12 cellular contexts compared by ENCODE assay signal in genomic region chr22:44723801-44724200, GRCh38. TPM values are rescaled to one million over a fixed set of nuclear protein-coding genes. Genes with fewer than 3 reads are reported as not detected.
A peak's percentile ranks its signal among the peaks of the same experiment; 100 is the strongest.
DNase-seq lines count a peak whose midpoint lies in the region; ATAC-seq, FAIRE-seq and TF ChIP-seq lines count a peak whose summit lies in the region.
"Had no signal": no experiment of that assay in that cellular context is flagged by ENCODE, and none has a peak within 500 bp of the region (broad histone marks: within the 10 kb centered on the region; RNA-seq: fewer than 3 reads in every experiment).

No MANE protein-coding gene starts in this region.

- 56% methylated on average over 2 of the region's 2 CpGs for WGBS in K562 (ENCODE audit: insufficient coverage, low coverage, missing lambda C conversion rate)

- H3K4me2 ChIP-seq in K562 (ENCODE audit: insufficient read depth, low read length) (no peak overlapping the region), osteoblast (ENCODE audit: insufficient read depth, low read length) (no peak overlapping the region)

- H2AFZ ChIP-seq in K562 (ENCODE audit: low read depth, low read length) (no peak overlapping the region), osteoblast (ENCODE audit: low read length) (no peak overlapping the region)

- no peaks in the 10 kb centered on the region; the same call in 1 of the 2 replicates for H4K20me1 ChIP-seq in K562 (replicated peaks; ENCODE audit: control insufficient read depth, insufficient read depth, low read length)
- H4K20me1 ChIP-seq in osteoblast (ENCODE audit: insufficient read depth, low read length), result peaks cover 8% of the 10 kb centered on the region

- no peak overlapping the region for H3K4me3 ChIP-seq in NB4 (ENCODE audit: low read depth, low read length)
- H3K4me3 ChIP-seq in K562, result no peak overlapping the region
- H3K4me3 ChIP-seq in osteoblast (ENCODE audit: insufficient read depth, low read length), result no peak overlapping the region
- H3K4me3 ChIP-seq: ascending aorta, thyroid gland had no signal

- TF ChIP-seq POLR2A in NB4 (IDR thresholded peaks at IDR 0.05; ENCODE audit: extremely low read depth, insufficient read length) (no peak), K562 (conservative IDR thresholded peaks at IDR 0.05) (no peak)

- no peaks in the 10 kb centered on the region for H3K9me3 ChIP-seq in K562 (replicated peaks; ENCODE audit: control insufficient read depth, insufficient read depth, low read depth, low read length)
- no peaks in the 10 kb centered on the region for H3K9me3 ChIP-seq in osteoblast (ENCODE audit: low read depth, low read length)
- H3K9me3 ChIP-seq: ascending aorta, thyroid gland had no signal

- CTCF ChIA-PET in activated CD4-positive, alpha-beta T cell treated with anti-CD3 and anti-CD28 coated beads for 36 hours (lab: Charles Lee), result no interaction called here
- CTCF ChIA-PET in K562 (lab: Yijun Ruan, JAX; ENCODE audit: low intra/inter-chr PET ratio) (no interaction called here), T-cell (lab: Charles Lee) (no interaction called here)

- peaks cover 0 to 19% of the 10 kb centered on the region in 2 experiments; a peak in 2 of 5 replicates for H3K4me1 ChIP-seq in K562 (replicated peaks in 1 of 2; ENCODE audit: control insufficient read depth in 2 of 2, insufficient read depth in 2 of 2, low read length in 2 of 2)
- no peaks in the 10 kb centered on the region for H3K4me1 ChIP-seq in osteoblast (ENCODE audit: insufficient read depth, low read length)
- H3K4me1 ChIP-seq: ascending aorta had no signal

- intact Hi-C loops in activated CD4-positive, alpha-beta T cell treated with anti-CD3 and anti-CD28 coated beads for 36 hours (cut with DNase I, micrococcal nuclease), result no loop called here
- intact Hi-C loops in K562 (cut with micrococcal nuclease) (no loop called here), left ventricle myocardium superior (cut with micrococcal nuclease) (no loop called here)

- TF ChIP-seq CTCF in NB4 (IDR thresholded peaks at IDR 0.05; ENCODE audit: low read depth, low read length) (no peak), K562 (IDR thresholded peaks at IDR 0.05 in 2 of 3, conservative IDR thresholded peaks at IDR 0.05 in 1 of 3; ENCODE audit: insufficient read depth in 2 of 3, low read depth in 1 of 3, low read length in 3 of 3) (no peak), osteoblast (IDR thresholded peaks at IDR 0.05; ENCODE audit: extremely low read depth, low read depth, low read length) (no peak)

- in situ Hi-C loops in K562 (cut with MboI), result no loop called here

- DNase-seq in activated CD4-positive, alpha-beta T cell treated with anti-CD3 and anti-CD28 coated beads for 36 hours, result no peak
- DNase-seq in activated CD4-positive, alpha-beta T cell treated with anti-CD3 and anti-CD28 coated beads, Interleukin-2, amount 50 U/mL, for 4 hours, result no peak
- DNase-seq in NB4 (ENCODE audit: low read depth) (peak; percentile 54), K562 (ENCODE audit: extremely low read depth in 1 of 4, low spot score in 3 of 4) (peak in 2 of 4 experiments; percentile 46 to 79), osteoblast (ENCODE audit: insufficient read length, low spot score, missing footprints) (peak; percentile 87), T-cell (no peak), left ventricle myocardium superior (no peak)
- DNase-seq: activated T-cell treated with anti-CD3 and anti-CD28 coated beads, Interleukin-2, amount 50 U/mL, for 1 hour; NCI-H2029 treated with DMSO at 0.1 percent for 48 hours; thyroid gland had no signal

- TF ChIP-seq EP300 in K562 (IDR thresholded peaks at IDR 0.05; ENCODE audit: low read length), result no peak

- POLR2A ChIA-PET in activated CD4-positive, alpha-beta T cell treated with anti-CD3 and anti-CD28 coated beads for 36 hours (lab: Charles Lee), result no interaction called here
- POLR2A ChIA-PET in K562 (lab: Yijun Ruan, JAX), result interaction anchor here (0.6 to 0.7 kb wide), 2 partner anchors 9 to 722 kb away, joined by 3 read pairs; no protein-coding TSS in a partner anchor
- POLR2A ChIA-PET in T-cell (lab: Charles Lee), result no interaction called here

- H3K9me3 Mint-ChIP-seq in activated CD4-positive, alpha-beta T cell treated with anti-CD3 and anti-CD28 coated beads for 36 hours (ENCODE audit: low read depth), result no peaks in the 10 kb centered on the region
- H3K9me3 Mint-ChIP-seq in T-cell, result no peaks in the 10 kb centered on the region

- no TSS peak for BruUV-seq in K562 (replicated peaks; lab: Mats Ljungman, UMichigan)

- peak; percentile 61 for ATAC-seq in activated CD4-positive, alpha-beta T cell treated with anti-CD3 and anti-CD28 coated beads for 36 hours
- ATAC-seq in K562 (peak; percentile 77), T-cell (replicated peaks in 1 of 4) (no peak), left ventricle myocardium superior (no peak), HG02870 (IDR thresholded peaks at IDR 0.05; ENCODE audit: unreplicated experiment) (no peak)

- TF ChIP-seq RAD21 in K562 (CRISPR knock-in tag; conservative IDR thresholded peaks at IDR 0.05 in 1 of 2, IDR thresholded peaks at IDR 0.05 in 1 of 2), result no peak

- peaks cover 6% of the 10 kb centered on the region; the same call in 1 of the 3 replicates for H3K36me3 ChIP-seq in K562 (ENCODE audit: control insufficient read depth, insufficient read depth, low read length)
- H3K36me3 ChIP-seq in osteoblast (ENCODE audit: insufficient read depth, low read length), result no peaks in the 10 kb centered on the region
- H3K36me3 ChIP-seq: ascending aorta, thyroid gland had no signal

- no peaks in the 10 kb centered on the region for H3K27me3 Mint-ChIP-seq in activated CD4-positive, alpha-beta T cell treated with anti-CD3 and anti-CD28 coated beads for 36 hours
- no peaks in the 10 kb centered on the region for H3K27me3 Mint-ChIP-seq in T-cell

- H3K9me1 ChIP-seq in K562 (ENCODE audit: control insufficient read depth, insufficient read depth, low read length), result no peaks in the 10 kb centered on the region

- no peak overlapping the region for H3K4me3 Mint-ChIP-seq in activated CD4-positive, alpha-beta T cell treated with anti-CD3 and anti-CD28 coated beads for 36 hours
- H3K4me3 Mint-ChIP-seq in T-cell, result no peak overlapping the region

- H3K36me3 Mint-ChIP-seq in activated CD4-positive, alpha-beta T cell treated with anti-CD3 and anti-CD28 coated beads for 36 hours (ENCODE audit: low read depth), result peaks cover 2% of the 10 kb centered on the region
- peaks cover 11% of the 10 kb centered on the region for H3K36me3 Mint-ChIP-seq in T-cell

- no peaks in the 10 kb centered on the region for H3K4me1 Mint-ChIP-seq in activated CD4-positive, alpha-beta T cell treated with anti-CD3 and anti-CD28 coated beads for 36 hours
- peaks cover 1 to 6% (median 2%) of the 10 kb centered on the region in 3 donors for H3K4me1 Mint-ChIP-seq in T-cell

- H3K27ac ChIP-seq in K562 (ENCODE audit: extremely low read depth, low read depth, low read length), result no peak overlapping the region
- H3K27ac ChIP-seq in osteoblast (ENCODE audit: low read depth, low read length), result no peak overlapping the region
- H3K27ac ChIP-seq: ascending aorta, thyroid gland had no signal

- no peak overlapping the region for H3K27ac Mint-ChIP-seq in activated CD4-positive, alpha-beta T cell treated with anti-CD3 and anti-CD28 coated beads for 36 hours
- H3K27ac Mint-ChIP-seq in T-cell, result no peak overlapping the region

- no peak overlapping the region for H3K9ac ChIP-seq in K562 (ENCODE audit: insufficient read depth in 1 of 2, low read depth in 2 of 2, low read length in 2 of 2)

- no peaks in the 10 kb centered on the region for H3K27me3 ChIP-seq in K562 (ENCODE audit: control insufficient read depth in 2 of 2, insufficient read depth in 2 of 2, low read length in 2 of 2)
- H3K27me3 ChIP-seq in osteoblast (ENCODE audit: insufficient read depth, low read length), result no peaks in the 10 kb centered on the region
- H3K27me3 ChIP-seq: ascending aorta, thyroid gland had no signal

- FAIRE-seq in K562 (lab: Jason Lieb, UNC), result peak; percentile 75

- H3K79me2 ChIP-seq in K562 (ENCODE audit: control insufficient read depth, insufficient read depth, low read length), result no peaks in the 10 kb centered on the region
- H3K79me2 ChIP-seq in osteoblast (ENCODE audit: insufficient read depth, low read length), result no peaks in the 10 kb centered on the region

RNA-seq across cellular contexts. Expression of gene PRR5, which starts 21.8 kb away (rescaled TPM):
- total RNA-seq in activated CD4-positive, alpha-beta T cell treated with anti-CD3 and anti-CD28 coated beads for 36 hours, result 10 to 100 TPM; 13.6 TPM
- total RNA-seq in K562 (2011; cell fraction: chromatin; rRNA removed; ENCODE audit: low replicate concordance), result 27.6 and 71.3 TPM in 2 replicates
- 52.4 and 59.9 TPM in 2 replicates for total RNA-seq in K562 (2011; cell fraction: nucleolus; rRNA removed)
- 38.4 and 39.2 TPM in 2 replicates for total RNA-seq in K562 (2011; cell fraction: nucleoplasm; rRNA removed)
- 13.3 and 18.4 TPM in 2 replicates for total RNA-seq in K562 (2014; rRNA removed)
- 3.1 and 4.6 TPM in 2 replicates for total RNA-seq in K562 (2014; rRNA removed; fragmentation: Illumina TruSeq; extraction: Trizol)
- 7.5 and 9.5 TPM in 2 replicates for total RNA-seq in K562 (2015; rRNA removed; fragmentation: Illumina TruSeq; extraction: Trizol)
- total RNA-seq in K562 (2021), result 21.0 and 26.2 TPM in 2 replicates
- 10.1 and 14.5 TPM in 2 replicates for polyA plus RNA-seq in K562 (2011; rRNA removed)
- polyA plus RNA-seq in K562 (2011; cell fraction: cytosol; rRNA removed), result 14.2 and 35.6 TPM in 2 replicates
- 22.8 and 38.7 TPM in 2 replicates for polyA plus RNA-seq in K562 (2011; cell fraction: nucleus; rRNA removed)
- polyA plus RNA-seq in K562 (2012), result 10.9 and 11.6 TPM in 2 replicates
- 6.6 and 9.5 TPM in 2 replicates for polyA plus RNA-seq in K562 (2014; fragmentation: Illumina TruSeq; extraction: Trizol)
- polyA plus RNA-seq in K562 (2014; fragmentation: Nextera tagmentation; extraction: Ambion mirVana), result under 1 TPM; 0.13 to 0.49 TPM
- 18.6 and 20.3 TPM in 2 replicates for polyA plus RNA-seq in K562 (2014; rRNA removed)
- 9.7 and 11.6 TPM in 2 replicates for polyA minus RNA-seq in K562 (2011; rRNA and poly(A)+ RNA removed)
- polyA minus RNA-seq in K562 (2011; cell fraction: cytosol; rRNA and poly(A)+ RNA removed), result 14.1 and 21.0 TPM in 2 replicates
- polyA minus RNA-seq in K562 (2011; cell fraction: nucleus; rRNA and poly(A)+ RNA removed), result 22.3 and 30.8 TPM in 2 replicates
- 13.0 and 14.8 TPM in 2 replicates for total RNA-seq in osteoblast
- 10 to 100 TPM; 37.0 to 64.0 (median 58.7) TPM for total RNA-seq in T-cell
- total RNA-seq in left ventricle myocardium superior, result 2.9 TPM

RNA-seq across cellular contexts. Expression of gene ARHGAP8, which starts 28.6 kb away (rescaled TPM):
- total RNA-seq in activated CD4-positive, alpha-beta T cell treated with anti-CD3 and anti-CD28 coated beads for 36 hours, result 1 to 10 TPM; 3.3 to 3.4 TPM
- 8.0 and 13.9 TPM in 2 replicates for total RNA-seq in K562 (2011; cell fraction: chromatin; rRNA removed; ENCODE audit: low replicate concordance)
- total RNA-seq in K562 (2011; cell fraction: nucleolus; rRNA removed), result 5.8 and 7.1 TPM in 2 replicates
- total RNA-seq in K562 (2011; cell fraction: nucleoplasm; rRNA removed), result 7.0 and 9.0 TPM in 2 replicates
- total RNA-seq in K562 (2014; rRNA removed), result 0.36 and 0.78 TPM in 2 replicates
- 0.26 and 0.62 TPM in 2 replicates for total RNA-seq in K562 (2014; rRNA removed; fragmentation: Illumina TruSeq; extraction: Trizol)
- total RNA-seq in K562 (2015; rRNA removed; fragmentation: Illumina TruSeq; extraction: Trizol), result 0.30 and 0.43 TPM in 2 replicates
- 1.5 and 2.2 TPM in 2 replicates for total RNA-seq in K562 (2021)
- 0.77 and 1.5 TPM in 2 replicates for polyA plus RNA-seq in K562 (2011; rRNA removed)
- 1.2 and 1.3 TPM in 2 replicates for polyA plus RNA-seq in K562 (2011; cell fraction: cytosol; rRNA removed)
- polyA plus RNA-seq in K562 (2011; cell fraction: nucleus; rRNA removed), result 2.4 and 3.8 TPM in 2 replicates
- 0.48 and 1.4 TPM in 2 replicates for polyA plus RNA-seq in K562 (2012)
- polyA plus RNA-seq in K562 (2014; fragmentation: Illumina TruSeq; extraction: Trizol), result 0.74 and 0.75 TPM in 2 replicates
- under 1 TPM; 0.15 to 0.18 TPM for polyA plus RNA-seq in K562 (2014; fragmentation: Nextera tagmentation; extraction: Ambion mirVana)
- polyA plus RNA-seq in K562 (2014; rRNA removed), result 1.1 and 1.5 TPM in 2 replicates
- 0.18 and 0.42 TPM in 2 replicates for polyA minus RNA-seq in K562 (2011; rRNA and poly(A)+ RNA removed)
- not detected in 2 replicates for polyA minus RNA-seq in K562 (2011; cell fraction: cytosol; rRNA and poly(A)+ RNA removed)
- 0.54 and 1.4 TPM in 2 replicates for polyA minus RNA-seq in K562 (2011; cell fraction: nucleus; rRNA and poly(A)+ RNA removed)
- 0.29 and 0.36 TPM in 2 replicates for total RNA-seq in osteoblast
- total RNA-seq in T-cell, result 1 to 10 TPM in 4 of 5 donors, under 1 TPM in 1; 0.59 to 4.7 (median 2.0) TPM
- not detected for total RNA-seq in left ventricle myocardium superior
- total RNA-seq: ascending aorta had no signal

Comparison
In these comparisons a context has a peak if more than half of its experiments do, and no peak if none do; other contexts are left out.
1. ATAC-seq: peak in activated CD4-positive, alpha-beta T cell treated with anti-CD3 and anti-CD28 coated beads for 36 hours (single experiment) and K562 (single experiment); none in T-cell (0 of 4), left ventricle myocardium superior (single experiment) and HG02870 (single experiment).
2. DNase-seq: peak in NB4 (single experiment) and osteoblast (single experiment); none in activated CD4-positive, alpha-beta T cell treated with anti-CD3 and anti-CD28 coated beads for 36 hours (single experiment), activated CD4-positive, alpha-beta T cell treated with anti-CD3 and anti-CD28 coated beads, Interleukin-2, amount 50 U/mL, for 4 hours (0 of 2), T-cell (0 of 34) and left ventricle myocardium superior (single experiment).